Comparison of ENCODE assay signal across 1 cellular context in the genomic region with DNA sequence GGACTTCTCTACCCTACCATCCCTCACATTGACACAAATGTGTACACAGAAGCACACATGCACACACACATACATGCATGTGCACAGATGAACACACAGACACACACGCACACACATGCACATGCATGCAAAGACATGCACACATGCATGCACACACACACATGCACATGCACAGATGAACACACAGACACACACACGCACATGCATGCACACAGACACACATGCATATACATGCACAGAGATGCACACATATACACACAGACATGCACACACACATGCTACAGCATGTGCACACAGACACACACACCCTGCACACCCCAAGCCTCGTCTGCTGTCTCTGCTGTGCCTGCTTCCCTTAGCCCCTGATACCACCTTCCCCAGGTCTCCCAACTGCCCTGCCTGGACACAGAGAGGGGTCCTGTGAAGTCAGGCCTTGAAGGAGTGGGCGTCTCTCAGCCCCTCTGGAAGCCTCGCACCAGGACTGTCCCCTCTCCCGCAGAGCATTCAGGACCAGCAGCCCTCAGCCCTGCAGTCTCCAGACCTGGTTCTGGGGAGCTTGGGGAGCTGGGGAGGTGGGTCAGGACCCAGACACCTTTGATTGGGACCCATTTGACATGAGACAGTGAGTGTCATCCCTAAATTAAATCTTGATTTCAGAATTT.
TF ChIP-seq lines count a peak whose summit lies in the region.

No MANE protein-coding gene starts in this region.

TF ChIP-seq in HEK293, 187 proteins besides CTCF, POLR2A, EP300 and RAD21 (continued from another document):
- TF ChIP-seq, protein P1, sequence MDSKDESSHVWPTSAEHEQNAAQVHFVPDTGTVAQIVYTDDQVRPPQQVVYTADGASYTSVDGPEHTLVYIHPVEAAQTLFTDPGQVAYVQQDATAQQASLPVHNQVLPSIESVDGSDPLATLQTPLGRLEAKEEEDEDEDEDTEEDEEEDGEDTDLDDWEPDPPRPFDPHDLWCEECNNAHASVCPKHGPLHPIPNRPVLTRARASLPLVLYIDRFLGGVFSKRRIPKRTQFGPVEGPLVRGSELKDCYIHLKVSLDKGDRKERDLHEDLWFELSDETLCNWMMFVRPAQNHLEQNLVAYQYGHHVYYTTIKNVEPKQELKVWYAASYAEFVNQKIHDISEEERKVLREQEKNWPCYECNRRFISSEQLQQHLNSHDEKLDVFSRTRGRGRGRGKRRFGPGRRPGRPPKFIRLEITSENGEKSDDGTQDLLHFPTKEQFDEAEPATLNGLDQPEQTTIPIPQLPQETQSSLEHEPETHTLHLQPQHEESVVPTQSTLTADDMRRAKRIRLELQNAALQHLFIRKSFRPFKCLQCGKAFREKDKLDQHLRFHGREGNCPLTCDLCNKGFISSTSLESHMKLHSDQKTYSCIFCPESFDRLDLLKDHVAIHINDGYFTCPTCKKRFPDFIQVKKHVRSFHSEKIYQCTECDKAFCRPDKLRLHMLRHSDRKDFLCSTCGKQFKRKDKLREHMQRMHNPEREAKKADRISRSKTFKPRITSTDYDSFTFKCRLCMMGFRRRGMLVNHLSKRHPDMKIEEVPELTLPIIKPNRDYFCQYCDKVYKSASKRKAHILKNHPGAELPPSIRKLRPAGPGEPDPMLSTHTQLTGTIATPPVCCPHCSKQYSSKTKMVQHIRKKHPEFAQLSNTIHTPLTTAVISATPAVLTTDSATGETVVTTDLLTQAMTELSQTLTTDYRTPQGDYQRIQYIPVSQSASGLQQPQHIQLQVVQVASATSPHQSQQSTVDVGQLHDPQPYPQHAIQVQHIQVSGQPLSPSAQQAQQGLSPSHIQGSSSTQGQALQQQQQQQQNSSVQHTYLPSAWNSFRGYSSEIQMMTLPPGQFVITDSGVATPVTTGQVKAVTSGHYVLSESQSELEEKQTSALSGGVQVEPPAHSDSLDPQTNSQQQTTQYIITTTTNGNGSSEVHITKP (tag by site-specific recombination; IDR thresholded peaks at IDR 0.05), result no peak
